ENCODE assay signal across 13 cellular contexts in the genomic region with DNA sequence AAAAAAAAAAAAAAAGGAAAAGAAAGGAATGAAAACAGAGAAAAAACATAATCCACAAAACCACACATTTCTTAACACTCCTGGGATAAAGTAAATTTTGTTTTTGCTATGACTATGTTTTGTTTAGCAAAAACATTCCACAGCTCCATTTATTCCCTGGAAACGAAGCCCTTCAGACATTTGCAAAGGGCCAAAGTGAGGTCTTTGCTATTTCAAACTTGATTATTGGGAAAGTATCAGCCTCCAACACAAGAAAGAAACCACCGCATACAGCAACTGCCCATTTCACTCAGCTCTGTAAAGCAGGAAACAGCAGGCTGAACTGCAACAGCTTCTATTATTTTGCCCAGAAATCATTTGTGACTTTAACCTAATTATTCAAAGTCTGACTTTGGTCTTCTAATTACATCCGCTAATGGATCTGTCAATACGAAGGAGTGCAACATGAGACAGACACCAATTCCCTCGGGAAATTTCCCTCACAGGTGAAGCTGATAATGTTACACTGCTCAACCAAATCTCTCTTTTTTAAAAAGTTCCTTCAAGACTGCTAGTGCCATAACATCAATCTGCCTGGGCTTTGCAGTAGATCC.
A peak's percentile ranks its signal among the peaks of the same experiment; 100 is the strongest.
DNase-seq lines count a peak whose midpoint lies in the region; ATAC-seq and TF ChIP-seq lines count a peak whose summit lies in the region.
"Had no signal": no experiment of that assay in that cellular context is flagged by ENCODE, and none has a peak within 500 bp of the region (broad histone marks: within the 10 kb centered on the region; RNA-seq: fewer than 3 reads in every experiment).

No MANE protein-coding gene starts in this region.

- peak; percentile 76 for ATAC-seq in SK-N-SH treated with all-trans-retinoic acid at 6 μM for 48 hours
- no peak for ATAC-seq in lower lobe of right lung
- ATAC-seq in GM21381 (IDR thresholded peaks at IDR 0.05; ENCODE audit: unreplicated experiment), result no peak

- H3K36me3 ChIP-seq in BE2C (no peaks in the 10 kb centered on the region), lower lobe of right lung (no peaks in the 10 kb centered on the region)

- DNase-seq in BE2C, result peak; percentile 14
- peak; percentile 71 for DNase-seq in NCI-H1105 (lab: John Stamatoyannopoulos, UW)
- DNase-seq in lower lobe of right lung, result no peak
- DNase-seq in NCI-H510A (lab: John Stamatoyannopoulos, UW), result no peak
- DNase-seq in MCF 10A (ENCODE audit: unreplicated experiment), result no peak
- no peak for DNase-seq in NK-92 (lab: John Stamatoyannopoulos, UW; ENCODE audit: unreplicated experiment)
- DNase-seq: activated T-cell treated with anti-CD3 and anti-CD28 coated beads, Interleukin-2, amount 50 U/mL, for 1 hour; cortex of kidney; H9; NCI-H2227 treated with DMSO at 0.1 percent for 48 hours; posterior cingulate gyrus had no signal

- H3K27ac Mint-ChIP-seq in MCF 10A (ENCODE audit: low read depth, unreplicated experiment), result no peak overlapping the region
- H3K27ac Mint-ChIP-seq: H9 had no signal

- H3K9me3 ChIP-seq in BE2C (no peaks in the 10 kb centered on the region), lower lobe of right lung (no peaks in the 10 kb centered on the region)

- H3K4me1 ChIP-seq in BE2C, result no peaks in the 10 kb centered on the region; the same call in 1 of the 2 replicates
- peaks cover 28% of the 10 kb centered on the region for H3K4me1 ChIP-seq in lower lobe of right lung

- CTCF ChIA-PET in MCF 10A (lab: Yijun Ruan, JAX), result interaction anchor here (0.6 kb wide), 1 partner anchor 32 kb away, joined by 3 read pairs; no protein-coding TSS in a partner anchor

- H3K36me3 Mint-ChIP-seq in MCF 10A (ENCODE audit: insufficient read depth, unreplicated experiment), result no peaks in the 10 kb centered on the region

- H3K27ac ChIP-seq in lower lobe of right lung, result peak overlapping the region; percentile 28

- TF ChIP-seq CTCF in BE2C (IDR thresholded peaks at IDR 0.05; ENCODE audit: low read depth, low read length) (no peak), lower lobe of right lung (IDR thresholded peaks at IDR 0.05) (no peak), MCF 10A (IDR thresholded peaks at IDR 0.05; ENCODE audit: unreplicated experiment) (no peak)

- intact Hi-C loops in lower lobe of right lung (cut with DNase I) (no loop called here), MCF 10A (cut with micrococcal nuclease) (no loop called here)

- H3K27me3 ChIP-seq in BE2C, result no peaks in the 10 kb centered on the region
- H3K27me3 ChIP-seq in lower lobe of right lung (ENCODE audit: low read depth), result no peaks in the 10 kb centered on the region

- BruUV-seq in MCF 10A (replicated peaks; lab: Mats Ljungman, UMichigan), result no TSS peak

- POLR2A ChIA-PET in MCF 10A (lab: Yijun Ruan, JAX), result no interaction called here

- H3K4me1 Mint-ChIP-seq in MCF 10A (ENCODE audit: insufficient read depth, unreplicated experiment), result no peaks in the 10 kb centered on the region

- no peak overlapping the region for H3K4me3 ChIP-seq in BE2C (ENCODE audit: low read depth, low read length)
- no peak overlapping the region for H3K4me3 ChIP-seq in lower lobe of right lung

- no peaks in the 10 kb centered on the region for H3K9me3 Mint-ChIP-seq in MCF 10A (ENCODE audit: unreplicated experiment)
- H3K9me3 Mint-ChIP-seq: H9 had no signal

- H3K4me3 Mint-ChIP-seq in MCF 10A (ENCODE audit: unreplicated experiment), result no peak overlapping the region
- H3K4me3 Mint-ChIP-seq: H9 had no signal

- no peaks in the 10 kb centered on the region for H3K27me3 Mint-ChIP-seq in MCF 10A (ENCODE audit: insufficient read depth, unreplicated experiment)

TF ChIP-seq in SK-N-SH treated with all-trans-retinoic acid at 6 μM for 48 hours, 23 proteins besides CTCF, POLR2A, EP300 and RAD21 (continues in another document):
- TF ChIP-seq, protein P1, sequence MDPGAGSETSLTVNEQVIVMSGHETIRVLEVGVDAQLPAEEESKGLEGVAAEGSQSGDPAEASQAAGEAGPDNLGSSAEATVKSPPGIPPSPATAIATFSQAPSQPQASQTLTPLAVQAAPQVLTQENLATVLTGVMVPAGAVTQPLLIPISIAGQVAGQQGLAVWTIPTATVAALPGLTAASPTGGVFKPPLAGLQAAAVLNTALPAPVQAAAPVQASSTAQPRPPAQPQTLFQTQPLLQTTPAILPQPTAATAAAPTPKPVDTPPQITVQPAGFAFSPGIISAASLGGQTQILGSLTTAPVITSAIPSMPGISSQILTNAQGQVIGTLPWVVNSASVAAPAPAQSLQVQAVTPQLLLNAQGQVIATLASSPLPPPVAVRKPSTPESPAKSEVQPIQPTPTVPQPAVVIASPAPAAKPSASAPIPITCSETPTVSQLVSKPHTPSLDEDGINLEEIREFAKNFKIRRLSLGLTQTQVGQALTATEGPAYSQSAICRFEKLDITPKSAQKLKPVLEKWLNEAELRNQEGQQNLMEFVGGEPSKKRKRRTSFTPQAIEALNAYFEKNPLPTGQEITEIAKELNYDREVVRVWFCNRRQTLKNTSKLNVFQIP (CRISPR knock-in tag; IDR thresholded peaks at IDR 0.05; ENCODE audit: borderline replicate concordance, low read depth), result no peak
- TF ChIP-seq GLIS3 (CRISPR knock-in tag; IDR thresholded peaks at IDR 0.05) (no peak), ZNF8 (CRISPR knock-in tag; IDR thresholded peaks at IDR 0.05) (no peak), ZNF565 (CRISPR knock-in tag; conservative IDR thresholded peaks at IDR 0.05; ENCODE audit: low read depth) (no peak), TCF4 (CRISPR knock-in tag; IDR thresholded peaks at IDR 0.05; ENCODE audit: borderline replicate concordance) (peak; percentile 26; the same call in 1 of the 2 replicates), ZFP30 (CRISPR knock-in tag; IDR thresholded peaks at IDR 0.05) (no peak), ZC3H10 (CRISPR knock-in tag; IDR thresholded peaks at IDR 0.05) (0 out of 2 replicates have a peak, but pooled peaks have one; percentile 16), ISL1 (CRISPR knock-in tag; IDR thresholded peaks at IDR 0.05) (no peak), RARB (CRISPR knock-in tag; IDR thresholded peaks at IDR 0.05) (no peak), ARNTL (CRISPR knock-in tag; IDR thresholded peaks at IDR 0.05; ENCODE audit: borderline replicate concordance, low read depth) (no peak), ZFP3 (CRISPR knock-in tag; IDR thresholded peaks at IDR 0.05) (no peak), OSR1 (CRISPR knock-in tag; IDR thresholded peaks at IDR 0.05) (no peak), SNAI2 (CRISPR knock-in tag; IDR thresholded peaks at IDR 0.05) (no peak), PPARA (CRISPR knock-in tag; IDR thresholded peaks at IDR 0.05; ENCODE audit: borderline replicate concordance) (no peak), TOX (CRISPR knock-in tag; IDR thresholded peaks at IDR 0.05; ENCODE audit: borderline replicate concordance) (no peak), ZNF70 (CRISPR knock-in tag; IDR thresholded peaks at IDR 0.05) (no peak), CSDC2 (CRISPR knock-in tag; IDR thresholded peaks at IDR 0.05) (no peak), ESRRG (CRISPR knock-in tag; IDR thresholded peaks at IDR 0.05) (no peak), BACH2 (CRISPR knock-in tag; IDR thresholded peaks at IDR 0.05; ENCODE audit: borderline replicate concordance) (no peak)
- TF ChIP-seq, protein P2, sequence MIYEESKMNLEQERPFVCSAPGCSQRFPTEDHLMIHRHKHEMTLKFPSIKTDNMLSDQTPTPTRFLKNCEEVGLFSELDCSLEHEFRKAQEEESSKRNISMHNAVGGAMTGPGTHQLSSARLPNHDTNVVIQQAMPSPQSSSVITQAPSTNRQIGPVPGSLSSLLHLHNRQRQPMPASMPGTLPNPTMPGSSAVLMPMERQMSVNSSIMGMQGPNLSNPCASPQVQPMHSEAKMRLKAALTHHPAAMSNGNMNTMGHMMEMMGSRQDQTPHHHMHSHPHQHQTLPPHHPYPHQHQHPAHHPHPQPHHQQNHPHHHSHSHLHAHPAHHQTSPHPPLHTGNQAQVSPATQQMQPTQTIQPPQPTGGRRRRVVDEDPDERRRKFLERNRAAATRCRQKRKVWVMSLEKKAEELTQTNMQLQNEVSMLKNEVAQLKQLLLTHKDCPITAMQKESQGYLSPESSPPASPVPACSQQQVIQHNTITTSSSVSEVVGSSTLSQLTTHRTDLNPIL (CRISPR knock-in tag; IDR thresholded peaks at IDR 0.05; ENCODE audit: low read depth), result no peak
- TF ChIP-seq, protein P3, sequence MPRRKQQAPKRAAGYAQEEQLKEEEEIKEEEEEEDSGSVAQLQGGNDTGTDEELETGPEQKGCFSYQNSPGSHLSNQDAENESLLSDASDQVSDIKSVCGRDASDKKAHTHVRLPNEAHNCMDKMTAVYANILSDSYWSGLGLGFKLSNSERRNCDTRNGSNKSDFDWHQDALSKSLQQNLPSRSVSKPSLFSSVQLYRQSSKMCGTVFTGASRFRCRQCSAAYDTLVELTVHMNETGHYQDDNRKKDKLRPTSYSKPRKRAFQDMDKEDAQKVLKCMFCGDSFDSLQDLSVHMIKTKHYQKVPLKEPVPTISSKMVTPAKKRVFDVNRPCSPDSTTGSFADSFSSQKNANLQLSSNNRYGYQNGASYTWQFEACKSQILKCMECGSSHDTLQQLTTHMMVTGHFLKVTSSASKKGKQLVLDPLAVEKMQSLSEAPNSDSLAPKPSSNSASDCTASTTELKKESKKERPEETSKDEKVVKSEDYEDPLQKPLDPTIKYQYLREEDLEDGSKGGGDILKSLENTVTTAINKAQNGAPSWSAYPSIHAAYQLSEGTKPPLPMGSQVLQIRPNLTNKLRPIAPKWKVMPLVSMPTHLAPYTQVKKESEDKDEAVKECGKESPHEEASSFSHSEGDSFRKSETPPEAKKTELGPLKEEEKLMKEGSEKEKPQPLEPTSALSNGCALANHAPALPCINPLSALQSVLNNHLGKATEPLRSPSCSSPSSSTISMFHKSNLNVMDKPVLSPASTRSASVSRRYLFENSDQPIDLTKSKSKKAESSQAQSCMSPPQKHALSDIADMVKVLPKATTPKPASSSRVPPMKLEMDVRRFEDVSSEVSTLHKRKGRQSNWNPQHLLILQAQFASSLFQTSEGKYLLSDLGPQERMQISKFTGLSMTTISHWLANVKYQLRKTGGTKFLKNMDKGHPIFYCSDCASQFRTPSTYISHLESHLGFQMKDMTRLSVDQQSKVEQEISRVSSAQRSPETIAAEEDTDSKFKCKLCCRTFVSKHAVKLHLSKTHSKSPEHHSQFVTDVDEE (CRISPR knock-in tag; IDR thresholded peaks at IDR 0.05), result peak; percentile 75; the same call in 1 of the 2 replicates

Comparison
In these comparisons a context has a peak if more than half of its experiments do, and no peak if none do; other contexts are left out.
1. DNase-seq: peak in BE2C (single experiment) and NCI-H1105 (single experiment); none in lower lobe of right lung (single experiment), NCI-H510A (single experiment), MCF 10A (single experiment) and NK-92 (single experiment).